13 cellular contexts compared by ENCODE assay signal in the genomic region with DNA sequence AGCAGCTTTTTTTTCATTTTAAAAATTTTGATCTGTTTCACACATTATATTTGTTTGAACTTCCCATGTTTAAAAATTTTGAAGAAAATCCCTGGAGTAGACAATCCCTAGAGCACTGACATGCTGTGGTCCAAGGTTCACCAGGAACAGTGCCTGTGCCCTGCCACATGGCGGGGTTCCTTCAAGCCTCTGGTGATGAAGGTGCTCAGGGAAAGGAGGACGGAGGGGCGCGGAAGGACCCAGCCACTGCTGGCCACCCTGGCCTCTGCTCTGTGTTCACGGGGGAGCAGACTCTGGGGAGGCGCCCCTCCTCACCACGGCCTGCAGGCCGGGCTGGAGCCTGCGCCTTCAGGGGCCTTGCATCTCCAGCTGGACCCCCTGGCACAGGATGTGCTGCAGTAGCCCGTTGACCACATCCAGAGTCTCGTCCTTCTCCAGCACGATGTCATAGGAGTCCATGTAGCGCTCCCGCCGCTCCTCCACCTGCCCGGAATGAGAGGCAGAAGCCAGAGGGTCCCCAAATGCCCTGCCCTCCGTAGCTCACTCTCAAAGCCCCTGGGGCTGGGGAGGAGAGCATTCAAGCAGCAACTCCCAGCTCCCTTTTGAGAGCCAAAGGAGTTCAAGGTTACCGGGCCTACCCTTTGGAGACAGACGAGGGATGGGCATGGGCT. TPM values are rescaled to one million over a fixed set of nuclear protein-coding genes. Genes with fewer than 3 reads are reported as not detected.
DNase-seq lines count a peak whose midpoint lies in the region; ATAC-seq and TF ChIP-seq lines count a peak whose summit lies in the region.
"Had no signal": no experiment of that assay in that cellular context is flagged by ENCODE, and none has a peak within 500 bp of the region (broad histone marks: within the 10 kb centered on the region; RNA-seq: fewer than 3 reads in every experiment).

No MANE protein-coding gene starts in this region.

- no peaks in the 10 kb centered on the region for H3K27me3 ChIP-seq in upper lobe of right lung

- H3K4me3 ChIP-seq in upper lobe of right lung = no peak overlapping the region
- H3K4me3 ChIP-seq: GM23338 had no signal

- DNase-seq in endothelial cell (ENCODE audit: low spot score) = no peak
- peak; percentile 45 for DNase-seq in upper lobe of right lung
- no peak for DNase-seq in T-helper 1 cell
- DNase-seq: Caco-2; CD4-positive, CD25-positive, alpha-beta regulatory T cell; DMS153; NCI-H1105 treated with DMSO at 0.1 percent for 48 hours; NCI-H1694 treated with DMSO at 0.1 percent for 48 hours; NCI-H226; NCI-H524 treated with DMSO at 0.1 percent for 48 hours had no signal

- no peak for TF ChIP-seq CTCF in endothelial cell (IDR thresholded peaks at IDR 0.05; ENCODE audit: unreplicated experiment)
- TF ChIP-seq CTCF in upper lobe of right lung (IDR thresholded peaks at IDR 0.05) = no peak

- H3K9me3 ChIP-seq in upper lobe of right lung = no peaks in the 10 kb centered on the region
- H3K9me3 ChIP-seq: Caco-2 had no signal

- ATAC-seq in upper lobe of right lung = no peak
- ATAC-seq: GM23338, HCT116 had no signal

- no peaks in the 10 kb centered on the region for H3K4me1 Mint-ChIP-seq in endothelial cell (ENCODE audit: unreplicated experiment)
- H3K4me1 Mint-ChIP-seq: CD4-positive, CD25-positive, alpha-beta regulatory T cell had no signal

- H3K27ac Mint-ChIP-seq in endothelial cell (ENCODE audit: unreplicated experiment) = no peak overlapping the region
- H3K27ac Mint-ChIP-seq: GM23338 had no signal

- H3K36me3 ChIP-seq in upper lobe of right lung = peaks cover 38% of the 10 kb centered on the region

- peaks cover 4% of the 10 kb centered on the region for H3K36me3 Mint-ChIP-seq in endothelial cell (ENCODE audit: low read depth, unreplicated experiment)

- H3K27me3 Mint-ChIP-seq in endothelial cell (ENCODE audit: unreplicated experiment) = peaks cover 4% of the 10 kb centered on the region
- H3K27me3 Mint-ChIP-seq: CD4-positive, CD25-positive, alpha-beta regulatory T cell had no signal

- H3K4me3 Mint-ChIP-seq in endothelial cell (ENCODE audit: unreplicated experiment) = peak overlapping the region; percentile 18
- H3K4me3 Mint-ChIP-seq: CD4-positive, CD25-positive, alpha-beta regulatory T cell; GM23338 had no signal

- H3K27ac ChIP-seq in upper lobe of right lung = no peak overlapping the region

- H3K9me3 Mint-ChIP-seq in endothelial cell (ENCODE audit: unreplicated experiment) = no peaks in the 10 kb centered on the region
- H3K9me3 Mint-ChIP-seq: CD4-positive, CD25-positive, alpha-beta regulatory T cell; GM23338 had no signal

- no peaks in the 10 kb centered on the region for H3K4me1 ChIP-seq in upper lobe of right lung
- H3K4me1 ChIP-seq: Caco-2 had no signal

- intact Hi-C loops in upper lobe of right lung (cut with DNase I) = no loop called here

RNA-seq across cellular contexts. Expression of gene NT5C3B, which starts 10.7 kb away (rescaled TPM):
- total RNA-seq in endothelial cell (ENCODE audit: unreplicated experiment) (79.9 TPM), upper lobe of right lung (36.5 TPM)

RNA-seq across cellular contexts. Expression of gene KLHL10, which starts 12.3 kb away (rescaled TPM):
- total RNA-seq in endothelial cell (ENCODE audit: unreplicated experiment) (not detected), upper lobe of right lung (0.29 TPM)
- total RNA-seq: Caco-2; CD4-positive, CD25-positive, alpha-beta regulatory T cell; HT1080 had no signal

RNA-seq across cellular contexts. Expression of gene FKBP10, which starts 12.5 kb away (rescaled TPM):
- total RNA-seq in endothelial cell (ENCODE audit: unreplicated experiment) = 167 TPM
- 34.5 TPM for total RNA-seq in upper lobe of right lung
- total RNA-seq: CD4-positive, CD25-positive, alpha-beta regulatory T cell had no signal

RNA-seq across cellular contexts. Expression of gene P3H4, which starts 13.6 kb away (rescaled TPM):
- total RNA-seq in endothelial cell (ENCODE audit: unreplicated experiment) (22.6 TPM), upper lobe of right lung (9.5 TPM)

RNA-seq across cellular contexts. Expression of gene JUP, which starts 38.8 kb away (rescaled TPM):
- total RNA-seq in endothelial cell (ENCODE audit: unreplicated experiment) (330 TPM), upper lobe of right lung (109 TPM)
